14 cellular contexts compared by ENCODE assay signal in the genomic region with DNA sequence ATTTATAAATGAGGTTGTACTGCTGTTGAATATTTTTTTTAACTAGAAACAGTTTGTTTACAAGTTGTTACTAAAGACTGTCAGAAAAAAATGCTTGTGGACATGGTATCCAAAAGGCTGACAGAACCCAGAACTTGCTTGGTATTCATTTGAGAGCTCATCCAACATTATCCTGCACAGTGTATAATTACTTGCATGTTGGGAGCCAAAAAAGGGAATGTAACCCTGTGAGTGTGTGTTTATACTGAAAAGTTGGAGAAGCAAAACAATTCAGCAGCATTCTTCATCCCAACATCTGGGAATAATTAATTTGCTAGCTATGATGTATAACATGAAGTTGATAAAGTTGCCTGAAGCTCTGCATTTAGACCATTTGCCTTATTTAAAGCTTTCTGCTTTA. TPM values are rescaled to one million over a fixed set of nuclear protein-coding genes. Genes with fewer than 3 reads are reported as not detected.
A peak's percentile ranks its signal among the peaks of the same experiment; 100 is the strongest.
DNase-seq lines count a peak whose midpoint lies in the region; ATAC-seq lines count a peak whose summit lies in the region.
"Had no signal": no experiment of that assay in that cellular context is flagged by ENCODE, and none has a peak within 500 bp of the region (broad histone marks: within the 10 kb centered on the region; RNA-seq: fewer than 3 reads in every experiment).

No MANE protein-coding gene starts in this region.

- POLR2A ChIA-PET in activated CD4-positive, alpha-beta memory T cell treated with anti-CD3 and anti-CD28 coated beads for 36 hours (lab: Charles Lee): no interaction called here

- H3K27ac Mint-ChIP-seq in activated CD4-positive, alpha-beta memory T cell treated with anti-CD3 and anti-CD28 coated beads for 36 hours: no peak overlapping the region
- H3K27ac Mint-ChIP-seq: activated T-cell treated with anti-CD3 and anti-CD28 coated beads, Interleukin-2, amount 50 U/mL, for 24 hours had no signal

- intact Hi-C loops in Right ventricle myocardium inferior (cut with DNase I): no loop called here
- intact Hi-C loops in cardiac septum (cut with DNase I): loop anchor here (10.0 kb wide), 1 partner anchor 69 kb away; no protein-coding TSS in a partner anchor
- intact Hi-C loops in activated CD4-positive, alpha-beta memory T cell treated with anti-CD3 and anti-CD28 coated beads for 36 hours (cut with micrococcal nuclease): no loop called here

- CTCF ChIA-PET in activated CD4-positive, alpha-beta memory T cell treated with anti-CD3 and anti-CD28 coated beads for 36 hours (lab: Charles Lee): interaction anchor here (0.6 kb wide), 1 partner anchor 112 kb away, joined by 3 read pairs; no protein-coding TSS in a partner anchor

- H3K4me1 Mint-ChIP-seq in activated CD4-positive, alpha-beta memory T cell treated with anti-CD3 and anti-CD28 coated beads for 36 hours (ENCODE audit: low read depth): peaks cover 5% of the 10 kb centered on the region

- no peaks in the 10 kb centered on the region for H3K9me3 Mint-ChIP-seq in activated CD4-positive, alpha-beta memory T cell treated with anti-CD3 and anti-CD28 coated beads for 36 hours
- H3K9me3 Mint-ChIP-seq: activated T-cell treated with anti-CD3 and anti-CD28 coated beads, Interleukin-2, amount 50 U/mL, for 24 hours had no signal

- no peak for DNase-seq in Right ventricle myocardium inferior (ENCODE audit: missing footprints)
- no peak for DNase-seq in cardiac septum (ENCODE audit: low spot score)
- peak; percentile 100 for DNase-seq in fibroblast of gingiva (ENCODE audit: low read depth)
- DNase-seq in myocyte (ENCODE audit: low read depth): peak; percentile 48
- no peak for DNase-seq in LoVo (ENCODE audit: low spot score)
- DNase-seq in SKM-1 treated with dmso at 0.1 percent for 144 hours (lab: John Stamatoyannopoulos, UW; ENCODE audit: unreplicated experiment): no peak
- DNase-seq in activated CD4-positive, alpha-beta memory T cell treated with anti-CD3 and anti-CD28 coated beads for 36 hours: no peak
- DNase-seq in hepatic stellate cell (ENCODE audit: low spot score): no peak
- DNase-seq: activated T-cell treated with anti-CD3 and anti-CD28 coated beads, Interleukin-2, amount 50 U/mL, for 24 hours; cerebellar nuclear complex; DND-41; PC-3; right cardiac atrium had no signal

- ATAC-seq in Right ventricle myocardium inferior: peak; percentile 63
- ATAC-seq: K562, PC-3 had no signal

- no peak overlapping the region for H3K4me3 Mint-ChIP-seq in activated CD4-positive, alpha-beta memory T cell treated with anti-CD3 and anti-CD28 coated beads for 36 hours
- H3K4me3 Mint-ChIP-seq: activated T-cell treated with anti-CD3 and anti-CD28 coated beads, Interleukin-2, amount 50 U/mL, for 24 hours had no signal

- peaks cover 1% of the 10 kb centered on the region for H3K27me3 Mint-ChIP-seq in activated CD4-positive, alpha-beta memory T cell treated with anti-CD3 and anti-CD28 coated beads for 36 hours
- H3K27me3 Mint-ChIP-seq: activated T-cell treated with anti-CD3 and anti-CD28 coated beads, Interleukin-2, amount 50 U/mL, for 24 hours had no signal

- H3K36me3 Mint-ChIP-seq in activated CD4-positive, alpha-beta memory T cell treated with anti-CD3 and anti-CD28 coated beads for 36 hours: no peaks in the 10 kb centered on the region

RNA-seq across cellular contexts. Expression of gene EHBP1, which starts 42.1 kb away (rescaled TPM):
- total RNA-seq in Right ventricle myocardium inferior: 25.7 TPM
- 19.4 TPM for total RNA-seq in cardiac septum
- 27.6 and 30.0 TPM in 2 replicates for total RNA-seq in myocyte
- polyA plus RNA-seq in myocyte (2012): 20.1 TPM
- 10 to 100 TPM; 23.5 to 23.6 TPM for total RNA-seq in activated CD4-positive, alpha-beta memory T cell treated with anti-CD3 and anti-CD28 coated beads for 36 hours

Comparison
In these comparisons a context has a peak if more than half of its experiments do, and no peak if none do; other contexts are left out.
1. DNase-seq: peak in fibroblast of gingiva (single experiment) and myocyte (single experiment); none in Right ventricle myocardium inferior (single experiment), cardiac septum (single experiment), LoVo (single experiment), SKM-1 treated with dmso at 0.1 percent for 144 hours (single experiment), activated CD4-positive, alpha-beta memory T cell treated with anti-CD3 and anti-CD28 coated beads for 36 hours (single experiment) and hepatic stellate cell (single experiment).